In the genomic region with DNA sequence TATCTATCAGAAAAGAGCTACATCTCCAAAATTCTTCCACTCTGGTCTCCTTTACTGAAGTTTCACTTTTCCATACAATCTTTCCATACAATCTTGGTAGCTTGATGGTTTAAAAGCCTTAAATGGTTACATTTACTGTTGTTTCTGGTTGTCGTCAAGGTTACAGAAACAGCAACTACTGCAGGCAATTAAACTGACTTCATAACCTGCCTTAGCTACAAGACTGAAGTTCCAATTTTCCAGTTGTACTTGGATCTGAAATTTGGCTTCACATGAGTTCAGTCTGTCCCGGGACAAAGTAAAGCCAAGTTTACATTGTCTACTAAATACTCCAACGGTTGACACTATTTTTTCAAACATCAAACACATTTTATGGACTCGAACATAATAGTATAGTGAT, we compare ENCODE assay signal across 18 cellular contexts.
DNase-seq lines count a peak whose midpoint lies in the region; ATAC-seq, FAIRE-seq and TF ChIP-seq lines count a peak whose summit lies in the region.
"Had no signal": no experiment of that assay in that cellular context is flagged by ENCODE, and none has a peak within 500 bp of the region (broad histone marks: within the 10 kb centered on the region; RNA-seq: fewer than 3 reads in every experiment).

No MANE protein-coding gene starts in this region.

- peak; percentile 2 for DNase-seq in AG10803 (ENCODE audit: low read depth)
- DNase-seq in bronchial epithelial cell (ENCODE audit: low read depth) = no peak
- peak; percentile 20 for DNase-seq in fibroblast of peridontal ligament (ENCODE audit: extremely low read depth)
- no peak for DNase-seq in osteoblast (ENCODE audit: insufficient read length, low spot score, missing footprints)
- no peak for DNase-seq in sigmoid colon
- DNase-seq in GOT3 (lab: John Stamatoyannopoulos, UW) = no peak
- DNase-seq in PC-3 = no peak
- no peak for DNase-seq in cerebellar cortex (ENCODE audit: low spot score)
- DNase-seq: COR-L47, MG63, NCI-H1105, NCI-H187 treated with DMSO at 0.1 percent for 48 hours, NCI-H2171 treated with DMSO at 0.1 percent for 48 hours, NCI-H82, Peyer's patch, SHP77 had no signal

- H3K4me3 ChIP-seq in AG10803 (ENCODE audit: low read length) (no peak overlapping the region), bronchial epithelial cell (ENCODE audit: low read depth, low read length) (no peak overlapping the region), osteoblast (ENCODE audit: insufficient read depth, low read length) (no peak overlapping the region), sigmoid colon (no peak overlapping the region), PC-3 (ENCODE audit: low read length) (no peak overlapping the region)
- H3K4me3 ChIP-seq: K562, MG63, Peyer's patch had no signal

- H3K79me2 ChIP-seq in osteoblast (ENCODE audit: insufficient read depth, low read length) (no peaks in the 10 kb centered on the region), PC-3 (ENCODE audit: low read length) (no peaks in the 10 kb centered on the region)

- H3K4me2 ChIP-seq in osteoblast (ENCODE audit: insufficient read depth, low read length) = no peak overlapping the region
- no peak overlapping the region for H3K4me2 ChIP-seq in PC-3 (ENCODE audit: low read length)

- H3K9me2 ChIP-seq in PC-3 (replicated peaks; ENCODE audit: low read length) = no peaks in the 10 kb centered on the region

- TF ChIP-seq POLR2A in sigmoid colon (IDR thresholded peaks at IDR 0.05) = no peak

- intact Hi-C loops in sigmoid colon (cut with DNase I) (no loop called here), PC-3 (cut with micrococcal nuclease) (no loop called here)

- no peak for TF ChIP-seq EP300 in sigmoid colon (IDR thresholded peaks at IDR 0.05)

- H2AFZ ChIP-seq in osteoblast (ENCODE audit: low read length) (peak overlapping the region; percentile 21), PC-3 (ENCODE audit: low read length) (no peak overlapping the region)

- no peak for ATAC-seq in PC-3
- ATAC-seq: K562 had no signal

- CTCF ChIA-PET in PC-3 (lab: Charles Lee) = no interaction called here

- H4K20me1 ChIP-seq in osteoblast (ENCODE audit: insufficient read depth, low read length) (no peaks in the 10 kb centered on the region), PC-3 (ENCODE audit: low read length) (no peaks in the 10 kb centered on the region)

- peak; percentile 58 for FAIRE-seq in bronchial epithelial cell (lab: Jason Lieb, UNC)
- FAIRE-seq: A204.1, K562 had no signal

- BruUV-seq in PC-3 (replicated peaks; lab: Mats Ljungman, UMichigan) = no TSS peak

- H3K4me1 ChIP-seq in osteoblast (ENCODE audit: insufficient read depth, low read length) (peaks cover 2% of the 10 kb centered on the region), sigmoid colon (peaks cover 0 to 13% (median 0%) of the 10 kb centered on the region in 4 donors), PC-3 (ENCODE audit: insufficient read depth, low read length) (peaks cover 6% of the 10 kb centered on the region; the same call in 1 of the 2 replicates)
- H3K4me1 ChIP-seq: Peyer's patch had no signal

- no peaks in the 10 kb centered on the region for H3F3A ChIP-seq in PC-3 (ENCODE audit: low read length, unreplicated experiment)

- 18 to 61% methylated on average over 4 of the region's 4 CpGs for WGBS in sigmoid colon, 2 donors

- no peak overlapping the region for H3K9ac ChIP-seq in PC-3 (ENCODE audit: low read length)

- POLR2A ChIA-PET in PC-3 (lab: Charles Lee; ENCODE audit: unreplicated experiment) = no interaction called here

- TF ChIP-seq CTCF in AG10803 (conservative IDR thresholded peaks at IDR 0.05; ENCODE audit: low read length) (no peak), bronchial epithelial cell (IDR thresholded peaks at IDR 0.05; ENCODE audit: insufficient read depth, low read length, severe bottlenecking) (no peak), osteoblast (IDR thresholded peaks at IDR 0.05; ENCODE audit: extremely low read depth, low read depth, low read length) (no peak), sigmoid colon (IDR thresholded peaks at IDR 0.05) (no peak), PC-3 (conservative IDR thresholded peaks at IDR 0.05; ENCODE audit: low read depth, low read length) (no peak)

- H3K36me3 ChIP-seq in bronchial epithelial cell (ENCODE audit: control insufficient read depth, insufficient read depth, low read length) (no peaks in the 10 kb centered on the region), osteoblast (ENCODE audit: insufficient read depth, low read length) (no peaks in the 10 kb centered on the region), sigmoid colon (no peaks in the 10 kb centered on the region), PC-3 (ENCODE audit: low read depth, low read length) (no peaks in the 10 kb centered on the region)
- H3K36me3 ChIP-seq: MG63, Peyer's patch had no signal

- H3K27ac ChIP-seq in osteoblast (ENCODE audit: low read depth, low read length) = no peak overlapping the region
- H3K27ac ChIP-seq in sigmoid colon = peak overlapping the region in 1 of 4 donors; percentile 12
- H3K27ac ChIP-seq in PC-3 (ENCODE audit: low read length) = no peak overlapping the region
- H3K27ac ChIP-seq: Peyer's patch had no signal

- H3K9me3 ChIP-seq in osteoblast (ENCODE audit: low read depth, low read length) (no peaks in the 10 kb centered on the region), sigmoid colon (no peaks in the 10 kb centered on the region), PC-3 (ENCODE audit: low read length) (no peaks in the 10 kb centered on the region)
- H3K9me3 ChIP-seq: MG63, Peyer's patch had no signal

- H3K27me3 ChIP-seq in bronchial epithelial cell (ENCODE audit: control insufficient read depth, insufficient read depth, low read length) (no peaks in the 10 kb centered on the region), osteoblast (ENCODE audit: insufficient read depth, low read length) (no peaks in the 10 kb centered on the region), sigmoid colon (no peaks in the 10 kb centered on the region), PC-3 (ENCODE audit: low read length) (no peaks in the 10 kb centered on the region)
- H3K27me3 ChIP-seq: MG63, Peyer's patch had no signal

Comparison
In these comparisons a context has a peak if more than half of its experiments do, and no peak if none do; other contexts are left out.
1. DNase-seq: peak in AG10803 (single experiment) and fibroblast of peridontal ligament (single experiment); none in bronchial epithelial cell (single experiment), osteoblast (single experiment), sigmoid colon (single experiment), GOT3 (single experiment), PC-3 (single experiment) and cerebellar cortex (single experiment).